Comparison of ENCODE assay signal across 31 cellular contexts in the genomic region with DNA sequence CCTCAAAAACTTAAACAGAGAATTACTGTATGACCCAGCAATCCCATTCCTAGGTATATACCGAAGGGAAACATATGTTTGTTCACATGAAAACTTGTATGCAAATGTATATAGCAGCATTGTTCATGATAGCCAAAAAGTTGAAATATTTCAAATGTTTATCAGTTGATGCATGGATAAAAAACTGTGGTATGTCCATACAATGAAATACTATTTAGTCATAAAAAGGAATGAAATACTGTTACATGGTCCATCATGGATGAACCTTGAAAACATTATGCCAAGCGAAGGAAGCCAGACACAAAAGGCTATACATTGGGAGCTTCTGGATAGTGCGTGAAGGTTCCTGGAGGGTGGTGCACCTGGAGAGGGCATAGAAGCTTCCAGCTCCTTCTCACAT.
"Had no signal": no experiment of that assay in that cellular context is flagged by ENCODE, and none has a peak within 500 bp of the region (broad histone marks: within the 10 kb centered on the region; RNA-seq: fewer than 3 reads in every experiment).

No MANE protein-coding gene starts in this region.

- H3K27me3 ChIP-seq: neutrophil, ovary, right lobe of liver, sigmoid colon, stomach, thyroid gland, tibial nerve, upper lobe of left lung, vagina had no signal

- H3K4me1 Mint-ChIP-seq: nephron progenitor cell had no signal

- H2AFZ ChIP-seq: parathyroid adenoma had no signal

- H3K9me3 ChIP-seq: neutrophil, ovary, psoas muscle, right lobe of liver, sigmoid colon, stomach, thoracic aorta, thyroid gland, tibial nerve, upper lobe of left lung, vagina had no signal

- H3K4me1 ChIP-seq: parathyroid adenoma, psoas muscle, right lobe of liver, sigmoid colon, thyroid gland, vagina had no signal

- ATAC-seq: naive thymus-derived CD8-positive, alpha-beta T cell; natural killer cell treated with Interleukin-12 subunit alpha and Interleukin-12 subunit beta and Interleukin-15 and Interleukin-18, amount 100 ng/mL, for 72 hours; psoas muscle; right cardiac atrium; right lobe of liver; stimulated activated effector memory CD8-positive, alpha-beta T cell treated with anti-CD3 and anti-CD28 coated beads, Interleukin-12 subunit alpha, Interleukin-12 subunit beta, amount 100 ng/mL, for 72 hours; stimulated activated naive B cell treated with anti-CD40 and anti-IgM and Interleukin-4, amounts not matched to agents 10 μg/mL and 1 μg/mL and 100 μg/mL, for 72 hours had no signal

- H3K9me3 Mint-ChIP-seq: naive thymus-derived CD8-positive, alpha-beta T cell; natural killer cell treated with Interleukin-12 subunit alpha and Interleukin-12 subunit beta and Interleukin-15 and Interleukin-18, amount 100 ng/mL, for 72 hours; neural crest cell; stimulated activated effector memory CD8-positive, alpha-beta T cell treated with anti-CD3 and anti-CD28 coated beads, Interleukin-12 subunit alpha, Interleukin-12 subunit beta, amount 100 ng/mL, for 72 hours; stimulated activated naive B cell treated with anti-CD40 and anti-IgM and Interleukin-4, amounts not matched to agents 10 μg/mL and 1 μg/mL and 100 μg/mL, for 72 hours; stimulated activated naive CD8-positive, alpha-beta T cell treated with anti-CD3 and anti-CD28 coated beads, Interleukin-15, Interleukin-2, amounts not matched to agents 100 ng/mL and 50 ng/mL, for 24 hours had no signal

- FAIRE-seq: small intestine, urothelium cell line had no signal

- H3K36me3 ChIP-seq: neutrophil, ovary, right lobe of liver, sigmoid colon, stomach, thoracic aorta, thyroid gland, tibial nerve, upper lobe of left lung, vagina had no signal

- H3K4me3 ChIP-seq: ovary, psoas muscle, right lobe of liver, sigmoid colon, stomach, thoracic aorta, thyroid gland, tibial nerve, upper lobe of left lung, vagina had no signal

- H3K4me3 Mint-ChIP-seq: naive thymus-derived CD8-positive, alpha-beta T cell; natural killer cell treated with Interleukin-12 subunit alpha and Interleukin-12 subunit beta and Interleukin-15 and Interleukin-18, amount 100 ng/mL, for 72 hours; nephron progenitor cell; neural crest cell; stimulated activated effector memory CD8-positive, alpha-beta T cell treated with anti-CD3 and anti-CD28 coated beads, Interleukin-12 subunit alpha, Interleukin-12 subunit beta, amount 100 ng/mL, for 72 hours; stimulated activated naive B cell treated with anti-CD40 and anti-IgM and Interleukin-4, amounts not matched to agents 10 μg/mL and 1 μg/mL and 100 μg/mL, for 72 hours; stimulated activated naive CD8-positive, alpha-beta T cell treated with anti-CD3 and anti-CD28 coated beads, Interleukin-15, Interleukin-2, amounts not matched to agents 100 ng/mL and 50 ng/mL, for 24 hours had no signal

- H3K9ac ChIP-seq: parathyroid adenoma had no signal

- DNase-seq: naive thymus-derived CD8-positive, alpha-beta T cell; nephron progenitor cell; occipital lobe; ovary; posterior cingulate gyrus; psoas muscle; right cardiac atrium; right lobe of liver; sigmoid colon; small intestine; stimulated activated CD4-positive, alpha-beta T cell treated with anti-CD3 and anti-CD28 coated beads, Interleukin-15, amount 100 ng/mL, for 24 hours; stimulated activated CD4-positive, alpha-beta T cell treated with anti-CD3 and anti-CD28 coated beads, Interleukin-2, amount 100 ng/mL, for 24 hours; stimulated activated CD4-positive, alpha-beta T cell treated with anti-CD3 and anti-CD28 coated beads, Interleukin-2, amount 100 ng/mL, for 48 hours; stimulated activated CD4-positive, alpha-beta T cell treated with anti-CD3 and anti-CD28 coated beads, Interleukin-4, amount 100 ng/mL, for 24 hours; stimulated activated naive B cell treated with anti-CD40 and anti-IgM and Interleukin-4, amounts not matched to agents 10 μg/mL and 1 μg/mL and 100 μg/mL, for 72 hours; stimulated activated naive CD4-positive, alpha-beta T cell treated with Interleukin-2 at 50 U/mL for 16 hours; stomach; thyroid gland; trophoblast cell; upper lobe of left lung had no signal

- H3K27me3 Mint-ChIP-seq: naive thymus-derived CD8-positive, alpha-beta T cell; natural killer cell treated with Interleukin-12 subunit alpha and Interleukin-12 subunit beta and Interleukin-15 and Interleukin-18, amount 100 ng/mL, for 72 hours; progenitor cell of endocrine pancreas; stimulated activated naive B cell treated with anti-CD40 and anti-IgM and Interleukin-4, amounts not matched to agents 10 μg/mL and 1 μg/mL and 100 μg/mL, for 72 hours; stimulated activated naive CD8-positive, alpha-beta T cell treated with anti-CD3 and anti-CD28 coated beads, Interleukin-15, Interleukin-2, amounts not matched to agents 100 ng/mL and 50 ng/mL, for 24 hours had no signal

- H3K27ac ChIP-seq: neutrophil, ovary, parathyroid adenoma, psoas muscle, right lobe of liver, sigmoid colon, stomach, thoracic aorta, thyroid gland, tibial nerve, upper lobe of left lung, vagina had no signal

- H3K79me2 ChIP-seq: parathyroid adenoma had no signal

- H3K27ac Mint-ChIP-seq: natural killer cell treated with Interleukin-12 subunit alpha and Interleukin-12 subunit beta and Interleukin-15 and Interleukin-18, amount 100 ng/mL, for 72 hours; nephron progenitor cell; progenitor cell of endocrine pancreas; stimulated activated effector memory CD8-positive, alpha-beta T cell treated with anti-CD3 and anti-CD28 coated beads, Interleukin-12 subunit alpha, Interleukin-12 subunit beta, amount 100 ng/mL, for 72 hours; stimulated activated naive B cell treated with anti-CD40 and anti-IgM and Interleukin-4, amounts not matched to agents 10 μg/mL and 1 μg/mL and 100 μg/mL, for 72 hours; stimulated activated naive CD8-positive, alpha-beta T cell treated with anti-CD3 and anti-CD28 coated beads, Interleukin-15, Interleukin-2, amounts not matched to agents 100 ng/mL and 50 ng/mL, for 24 hours had no signal

- H3K36me3 Mint-ChIP-seq: naive thymus-derived CD8-positive, alpha-beta T cell; natural killer cell treated with Interleukin-12 subunit alpha and Interleukin-12 subunit beta and Interleukin-15 and Interleukin-18, amount 100 ng/mL, for 72 hours; stimulated activated effector memory CD8-positive, alpha-beta T cell treated with anti-CD3 and anti-CD28 coated beads, Interleukin-12 subunit alpha, Interleukin-12 subunit beta, amount 100 ng/mL, for 72 hours; stimulated activated naive B cell treated with anti-CD40 and anti-IgM and Interleukin-4, amounts not matched to agents 10 μg/mL and 1 μg/mL and 100 μg/mL, for 72 hours had no signal
